18 cellular contexts compared by ENCODE assay signal in the genomic region with DNA sequence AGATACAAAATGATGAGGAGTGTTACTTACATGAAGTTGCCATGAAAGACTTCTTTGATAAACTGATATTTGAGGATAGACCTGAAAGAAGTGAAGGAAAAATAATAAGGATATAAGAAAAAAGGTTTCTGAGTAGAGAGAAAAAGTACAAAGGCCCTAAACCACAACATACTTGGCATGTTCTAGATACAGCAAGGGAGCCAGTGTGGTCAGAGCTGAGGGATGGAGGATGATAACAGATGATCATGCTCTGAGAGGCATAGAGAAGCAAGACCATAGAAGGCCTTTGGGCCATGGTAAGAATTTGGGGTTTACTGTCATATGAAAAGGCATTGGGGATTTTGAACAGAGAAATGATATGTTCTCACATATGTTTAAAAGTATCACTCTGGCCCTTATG.
DNase-seq lines count a peak whose midpoint lies in the region; FAIRE-seq and TF ChIP-seq lines count a peak whose summit lies in the region.
"Had no signal": no experiment of that assay in that cellular context is flagged by ENCODE, and none has a peak within 500 bp of the region (broad histone marks: within the 10 kb centered on the region; RNA-seq: fewer than 3 reads in every experiment).

No MANE protein-coding gene starts in this region.

- no peak overlapping the region for H3K27ac Mint-ChIP-seq in astrocyte (ENCODE audit: unreplicated experiment)
- H3K27ac Mint-ChIP-seq: B cell; CD8-positive, alpha-beta memory T cell had no signal

- H3K4me2 ChIP-seq in astrocyte (ENCODE audit: low read length), result no peak overlapping the region
- H3K4me2 ChIP-seq: BLaER1 treated with 17β-estradiol and CSF1 and Interleukin-3, amounts not matched to agents 10 nM and 100 nM had no signal

- H3K27me3 Mint-ChIP-seq in astrocyte (ENCODE audit: low read depth, unreplicated experiment), result no peaks in the 10 kb centered on the region
- H3K27me3 Mint-ChIP-seq: B cell; CD8-positive, alpha-beta memory T cell had no signal

- H3K4me1 ChIP-seq in astrocyte (ENCODE audit: insufficient read depth, low read length), result peaks cover 5% of the 10 kb centered on the region
- H3K4me1 ChIP-seq in breast epithelium, result no peaks in the 10 kb centered on the region
- H3K4me1 ChIP-seq: BLaER1 treated with 17β-estradiol and CSF1 and Interleukin-3, amounts not matched to agents 10 nM and 100 nM had no signal

- H2AFZ ChIP-seq in astrocyte (ENCODE audit: low read depth, low read length), result no peak overlapping the region
- H2AFZ ChIP-seq: GM23248 had no signal

- in situ Hi-C loops in brain microvascular endothelial cell (cut with HindIII; ENCODE audit: low pct_ligation_motif_present, low sequenced_read_pairs), result no loop called here

- no peaks in the 10 kb centered on the region for H3K27me3 ChIP-seq in astrocyte (ENCODE audit: insufficient read depth, low read length)
- H3K27me3 ChIP-seq in brain microvascular endothelial cell (replicated peaks), result no peaks in the 10 kb centered on the region
- H3K27me3 ChIP-seq in breast epithelium, result no peaks in the 10 kb centered on the region
- H3K27me3 ChIP-seq: BLaER1 treated with 17β-estradiol and CSF1 and Interleukin-3, amounts not matched to agents 10 nM and 100 nM had no signal

- intact Hi-C loops in breast epithelium (cut with DNase I; ENCODE audit: low total_unique reads), result loop anchor here (5.0 to 10.0 kb wide), 2 partner anchors 598 to 784 kb away; no protein-coding TSS in a partner anchor

- no peak overlapping the region for H3K27ac ChIP-seq in astrocyte (ENCODE audit: low read depth, low read length)
- no peak overlapping the region for H3K27ac ChIP-seq in brain microvascular endothelial cell
- no peak overlapping the region for H3K27ac ChIP-seq in breast epithelium
- H3K27ac ChIP-seq: BLaER1 treated with 17β-estradiol and CSF1 and Interleukin-3, amounts not matched to agents 10 nM and 100 nM; GM23248 had no signal

- H3K4me3 ChIP-seq in astrocyte (ENCODE audit: insufficient read depth, low read depth, low read length) (no peak overlapping the region), brain microvascular endothelial cell (ENCODE audit: low read depth, low read length) (no peak overlapping the region), breast epithelium (no peak overlapping the region)
- H3K4me3 ChIP-seq: BLaER1 treated with 17β-estradiol and CSF1 and Interleukin-3, amounts not matched to agents 10 nM and 100 nM; GM23248 had no signal

- no peak overlapping the region for H3K9ac ChIP-seq in astrocyte (ENCODE audit: low read length)
- H3K9ac ChIP-seq: BLaER1 treated with 17β-estradiol and CSF1 and Interleukin-3, amounts not matched to agents 10 nM and 100 nM; GM23248 had no signal

- TF ChIP-seq CTCF in astrocyte (IDR thresholded peaks at IDR 0.05; ENCODE audit: insufficient read depth, low read depth, low read length), result no peak
- no peak for TF ChIP-seq CTCF in brain microvascular endothelial cell (IDR thresholded peaks at IDR 0.05; ENCODE audit: low read depth, low read length, missing control alignments)
- no peak for TF ChIP-seq CTCF in breast epithelium (IDR thresholded peaks at IDR 0.05)

- H3K79me2 ChIP-seq in astrocyte (ENCODE audit: insufficient read depth, low read length), result no peaks in the 10 kb centered on the region

- FAIRE-seq in astrocyte (lab: Jason Lieb, UNC), result no peak
- FAIRE-seq: GM12891, GM18507, H54 had no signal

- H3K4me1 Mint-ChIP-seq in astrocyte (ENCODE audit: low read depth, unreplicated experiment), result peaks cover 9% of the 10 kb centered on the region
- H3K4me1 Mint-ChIP-seq: B cell; CD8-positive, alpha-beta memory T cell had no signal

- DNase-seq in astrocyte (ENCODE audit: low read depth) (peak; percentile 70), brain microvascular endothelial cell (peak; percentile 20), myocyte (ENCODE audit: low read depth) (peak; percentile 36), GDM1 (lab: John Stamatoyannopoulos, UW) (no peak), kidney glomerular epithelial cell (lab: John Stamatoyannopoulos, UW) (no peak), LoVo (ENCODE audit: low spot score) (no peak), breast epithelium (ENCODE audit: low spot score in 2 of 2) (no peak)
- DNase-seq: CD8-positive, alpha-beta memory T cell; COR-L47; DMS 273 treated with DMSO at 0.1 percent for 48 hours; DND-41; HCEC 1CT had no signal

- H3K36me3 ChIP-seq in astrocyte (ENCODE audit: insufficient read depth, low read length) (no peaks in the 10 kb centered on the region), brain microvascular endothelial cell (replicated peaks) (no peaks in the 10 kb centered on the region), breast epithelium (no peaks in the 10 kb centered on the region)
- H3K36me3 ChIP-seq: BLaER1 treated with 17β-estradiol and CSF1 and Interleukin-3, amounts not matched to agents 10 nM and 100 nM had no signal

- no peak for TF ChIP-seq POLR2A in breast epithelium (IDR thresholded peaks at IDR 0.05)

- no peaks in the 10 kb centered on the region for H4K20me1 ChIP-seq in astrocyte (ENCODE audit: insufficient read depth, low read length)
- H4K20me1 ChIP-seq: BLaER1 treated with 17β-estradiol and CSF1 and Interleukin-3, amounts not matched to agents 10 nM and 100 nM had no signal

- no peaks in the 10 kb centered on the region for H3K9me3 Mint-ChIP-seq in astrocyte (ENCODE audit: unreplicated experiment)

- H3K4me3 Mint-ChIP-seq in astrocyte (ENCODE audit: unreplicated experiment), result no peak overlapping the region
- H3K4me3 Mint-ChIP-seq: B cell; CD8-positive, alpha-beta memory T cell had no signal

- H3K36me3 Mint-ChIP-seq in astrocyte (ENCODE audit: low read depth, unreplicated experiment), result no peaks in the 10 kb centered on the region
- H3K36me3 Mint-ChIP-seq: CD8-positive, alpha-beta memory T cell had no signal

- H3K9me3 ChIP-seq in astrocyte (ENCODE audit: insufficient read depth, low read depth, low read length) (no peaks in the 10 kb centered on the region), breast epithelium (no peaks in the 10 kb centered on the region)
- H3K9me3 ChIP-seq: BLaER1 treated with 17β-estradiol and CSF1 and Interleukin-3, amounts not matched to agents 10 nM and 100 nM had no signal

Comparison
In these comparisons a context has a peak if more than half of its experiments do, and no peak if none do; other contexts are left out.
1. DNase-seq: peak in astrocyte (single experiment), brain microvascular endothelial cell (single experiment) and myocyte (single experiment); none in GDM1 (single experiment), kidney glomerular epithelial cell (single experiment), LoVo (single experiment) and breast epithelium (0 of 2).